In the genomic region with DNA sequence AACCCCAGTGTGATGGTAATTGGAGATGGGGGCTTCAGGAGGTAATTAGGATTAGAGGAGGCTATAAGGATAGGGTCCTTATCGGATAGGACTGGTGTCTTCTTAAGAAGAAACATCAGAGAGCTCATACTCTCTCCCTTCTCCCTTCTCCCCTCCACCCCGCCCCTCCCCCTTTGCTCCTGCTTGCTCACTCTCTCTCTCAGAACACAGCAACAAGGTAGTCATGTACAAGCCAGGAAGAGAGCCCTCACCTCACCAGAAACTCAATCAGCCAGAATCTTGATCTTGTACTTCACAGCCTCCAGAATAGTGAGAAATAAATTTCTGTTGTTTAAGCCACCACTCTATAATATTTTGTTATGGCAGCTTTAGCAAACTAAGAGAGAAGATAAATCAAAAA, we compare ENCODE assay signal across 1 cellular context.
TF ChIP-seq lines count a peak whose summit lies in the region.

No MANE protein-coding gene starts in this region.

TF ChIP-seq in SK-N-SH, 30 proteins besides CTCF, POLR2A, EP300 and RAD21 (continued from another document):
- TF ChIP-seq, protein P1, sequence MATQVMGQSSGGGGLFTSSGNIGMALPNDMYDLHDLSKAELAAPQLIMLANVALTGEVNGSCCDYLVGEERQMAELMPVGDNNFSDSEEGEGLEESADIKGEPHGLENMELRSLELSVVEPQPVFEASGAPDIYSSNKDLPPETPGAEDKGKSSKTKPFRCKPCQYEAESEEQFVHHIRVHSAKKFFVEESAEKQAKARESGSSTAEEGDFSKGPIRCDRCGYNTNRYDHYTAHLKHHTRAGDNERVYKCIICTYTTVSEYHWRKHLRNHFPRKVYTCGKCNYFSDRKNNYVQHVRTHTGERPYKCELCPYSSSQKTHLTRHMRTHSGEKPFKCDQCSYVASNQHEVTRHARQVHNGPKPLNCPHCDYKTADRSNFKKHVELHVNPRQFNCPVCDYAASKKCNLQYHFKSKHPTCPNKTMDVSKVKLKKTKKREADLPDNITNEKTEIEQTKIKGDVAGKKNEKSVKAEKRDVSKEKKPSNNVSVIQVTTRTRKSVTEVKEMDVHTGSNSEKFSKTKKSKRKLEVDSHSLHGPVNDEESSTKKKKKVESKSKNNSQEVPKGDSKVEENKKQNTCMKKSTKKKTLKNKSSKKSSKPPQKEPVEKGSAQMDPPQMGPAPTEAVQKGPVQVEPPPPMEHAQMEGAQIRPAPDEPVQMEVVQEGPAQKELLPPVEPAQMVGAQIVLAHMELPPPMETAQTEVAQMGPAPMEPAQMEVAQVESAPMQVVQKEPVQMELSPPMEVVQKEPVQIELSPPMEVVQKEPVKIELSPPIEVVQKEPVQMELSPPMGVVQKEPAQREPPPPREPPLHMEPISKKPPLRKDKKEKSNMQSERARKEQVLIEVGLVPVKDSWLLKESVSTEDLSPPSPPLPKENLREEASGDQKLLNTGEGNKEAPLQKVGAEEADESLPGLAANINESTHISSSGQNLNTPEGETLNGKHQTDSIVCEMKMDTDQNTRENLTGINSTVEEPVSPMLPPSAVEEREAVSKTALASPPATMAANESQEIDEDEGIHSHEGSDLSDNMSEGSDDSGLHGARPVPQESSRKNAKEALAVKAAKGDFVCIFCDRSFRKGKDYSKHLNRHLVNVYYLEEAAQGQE (IDR thresholded peaks at IDR 0.05; ENCODE audit: low read depth, low read length), result no peak
- TF ChIP-seq TEAD4 (IDR thresholded peaks at IDR 0.05; ENCODE audit: borderline replicate concordance, insufficient read depth), result no peak
- no peak for TF ChIP-seq FOXM1 (IDR thresholded peaks at IDR 0.05; ENCODE audit: low read depth)
- no peak for TF ChIP-seq FOSL2 (IDR thresholded peaks at IDR 0.05; ENCODE audit: borderline replicate concordance, low read depth)
